Comparison of ENCODE assay signal across 8 cellular contexts in the genomic region with DNA sequence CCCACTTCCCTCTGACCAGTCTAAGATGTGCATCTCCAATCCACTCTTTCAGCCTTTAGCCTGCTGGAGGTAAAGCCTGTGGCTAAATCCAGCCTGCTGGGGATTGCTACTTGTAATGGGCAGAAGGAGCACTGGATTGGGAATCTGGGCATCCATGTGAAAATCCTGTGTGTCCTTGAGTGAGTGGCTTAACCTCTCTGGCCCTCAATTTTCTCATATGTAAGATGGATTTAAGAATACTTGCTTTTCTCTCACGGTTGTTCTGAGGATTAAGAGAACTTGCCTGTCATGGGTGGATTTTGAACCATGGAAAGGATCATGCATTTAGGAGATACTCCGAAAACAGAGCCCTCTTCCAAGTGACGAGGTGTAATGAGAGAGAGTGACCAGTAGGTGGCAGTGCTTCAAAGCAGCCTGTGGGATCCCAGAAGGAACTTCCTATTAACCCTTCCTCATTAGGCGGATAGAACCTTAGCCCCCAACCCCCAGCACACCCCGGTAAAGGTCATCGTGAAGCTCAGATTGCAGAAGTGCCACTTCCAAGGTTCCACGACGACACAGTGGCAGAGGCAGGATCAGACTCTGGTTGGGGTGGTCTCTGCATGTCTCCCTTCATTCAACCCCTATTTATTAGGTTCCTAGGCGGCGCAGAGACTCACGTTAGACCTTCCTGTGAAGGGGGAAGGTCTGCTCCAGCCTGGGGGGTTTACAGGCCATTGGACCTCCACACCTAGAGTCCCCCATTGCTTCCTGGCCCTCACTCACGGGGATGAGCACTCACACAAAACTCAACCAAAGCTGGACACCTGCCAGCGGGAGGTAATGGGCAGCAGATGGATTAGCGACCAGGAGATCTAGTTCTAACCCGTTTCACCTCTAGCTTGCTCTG.
DNase-seq lines count a peak whose midpoint lies in the region; ATAC-seq and TF ChIP-seq lines count a peak whose summit lies in the region.

No MANE protein-coding gene starts in this region.

- no peak overlapping the region for H3K27ac ChIP-seq in CD8-positive, alpha-beta T cell (ENCODE audit: low read depth, low read length)
- no peak overlapping the region for H3K27ac ChIP-seq in gastroesophageal sphincter
- H3K27ac ChIP-seq in aorta (ENCODE audit: low read depth in 1 of 2, low read length in 2 of 2), result peak overlapping the region in 1 of 2 donors; percentile 14

- POLR2A ChIA-PET in CD8-positive, alpha-beta T cell (lab: Charles Lee), result no interaction called here

- peak in 5 of 7 experiments; percentile 3 to 54 (median 14) for DNase-seq in CD8-positive, alpha-beta T cell
- DNase-seq in HCEC 1CT, result peak; percentile 54
- DNase-seq in NCI-H748 (lab: John Stamatoyannopoulos, UW; ENCODE audit: unreplicated experiment), result peak; percentile 42
- peak; percentile 39 to 50 for DNase-seq in activated T-cell treated with anti-CD3 and anti-CD28 coated beads, Interleukin-2, amount 50 U/mL, for 48 hours
- DNase-seq in osteocyte (ENCODE audit: extremely low spot score, unreplicated experiment), result peak; percentile 82
- DNase-seq in aorta, result peak in 1 of 2 donors; percentile 62

- TF ChIP-seq POLR2A in gastroesophageal sphincter (IDR thresholded peaks at IDR 0.05), result no peak

- no peaks in the 10 kb centered on the region for H3K9me3 Mint-ChIP-seq in CD8-positive, alpha-beta T cell
- no peaks in the 10 kb centered on the region for H3K9me3 Mint-ChIP-seq in osteocyte (ENCODE audit: unreplicated experiment)

- no peak overlapping the region for H3K4me3 Mint-ChIP-seq in CD8-positive, alpha-beta T cell
- H3K4me3 Mint-ChIP-seq in osteocyte (ENCODE audit: unreplicated experiment), result no peak overlapping the region

- intact Hi-C loops in CD8-positive, alpha-beta T cell (cut with DNase I, micrococcal nuclease), result loop anchor here in 1 of 2 experiments (1.0 kb wide), 1 partner anchor 69 kb away; a partner anchor contains a TSS
- intact Hi-C loops in aorta (cut with DNase I), result loop anchor here (1.0 to 5.0 kb wide), 4 partner anchors 68 to 227 kb away; no protein-coding TSS in a partner anchor

- no peak overlapping the region for H3K27ac Mint-ChIP-seq in CD8-positive, alpha-beta T cell
- no peak overlapping the region for H3K27ac Mint-ChIP-seq in osteocyte (ENCODE audit: unreplicated experiment)

- H3K9me3 ChIP-seq in CD8-positive, alpha-beta T cell (ENCODE audit: low read length), result no peaks in the 10 kb centered on the region
- H3K9me3 ChIP-seq in gastroesophageal sphincter, result no peaks in the 10 kb centered on the region
- no peaks in the 10 kb centered on the region for H3K9me3 ChIP-seq in aorta (ENCODE audit: control insufficient read depth, low read length)

- TF ChIP-seq EP300 in gastroesophageal sphincter (IDR thresholded peaks at IDR 0.05), result no peak

- H3K27me3 ChIP-seq in CD8-positive, alpha-beta T cell (ENCODE audit: insufficient read depth, low read length), result no peaks in the 10 kb centered on the region
- H3K27me3 ChIP-seq in gastroesophageal sphincter (no peaks in the 10 kb centered on the region), aorta (ENCODE audit: control insufficient read depth in 1 of 2, insufficient read depth in 2 of 2, low read length in 1 of 2) (no peaks in the 10 kb centered on the region)

- TF ChIP-seq CTCF in CD8-positive, alpha-beta T cell (IDR thresholded peaks at IDR 0.05), result peak; percentile 79
- TF ChIP-seq CTCF in gastroesophageal sphincter (IDR thresholded peaks at IDR 0.05), result peak; percentile 74 to 88 (median 82)
- peak; percentile 93 for TF ChIP-seq CTCF in osteocyte (IDR thresholded peaks at IDR 0.05)

- ATAC-seq in CD8-positive, alpha-beta T cell, result no peak
- ATAC-seq in gastroesophageal sphincter (peak; percentile 50), aorta (ENCODE audit: low FRiP score) (peak; percentile 89), GM21447 (IDR thresholded peaks at IDR 0.05; ENCODE audit: unreplicated experiment) (no peak)

- H3K4me1 Mint-ChIP-seq in CD8-positive, alpha-beta T cell (ENCODE audit: low read depth), result peaks cover 3% of the 10 kb centered on the region
- H3K4me1 Mint-ChIP-seq in osteocyte (ENCODE audit: unreplicated experiment), result peaks cover 13% of the 10 kb centered on the region

- no peaks in the 10 kb centered on the region for H3K36me3 ChIP-seq in CD8-positive, alpha-beta T cell (ENCODE audit: insufficient read depth, low read length)
- H3K36me3 ChIP-seq in gastroesophageal sphincter (no peaks in the 10 kb centered on the region), aorta (ENCODE audit: control insufficient read depth in 1 of 2, insufficient read depth in 2 of 2, low read length in 1 of 2) (no peaks in the 10 kb centered on the region)

- peaks cover 11% of the 10 kb centered on the region for H3K27me3 Mint-ChIP-seq in CD8-positive, alpha-beta T cell (ENCODE audit: low read depth)
- H3K27me3 Mint-ChIP-seq in osteocyte (ENCODE audit: unreplicated experiment), result peaks cover 26% of the 10 kb centered on the region

- H3K36me3 Mint-ChIP-seq in CD8-positive, alpha-beta T cell, result no peaks in the 10 kb centered on the region
- H3K36me3 Mint-ChIP-seq in osteocyte (ENCODE audit: unreplicated experiment), result no peaks in the 10 kb centered on the region

- CTCF ChIA-PET in CD8-positive, alpha-beta T cell (lab: Charles Lee), result interaction anchor here (0.5 to 2.5 kb wide), 12 partner anchors 8 to 784 kb away, joined by 3 to 10 read pairs (median 4); no protein-coding TSS in a partner anchor

- peaks cover 4% of the 10 kb centered on the region for H3K4me1 ChIP-seq in CD8-positive, alpha-beta T cell (ENCODE audit: insufficient read depth, low read length)
- H3K4me1 ChIP-seq in gastroesophageal sphincter (peaks cover 0 to 15% (median 0%) of the 10 kb centered on the region in 3 donors), aorta (ENCODE audit: control insufficient read depth in 1 of 2, insufficient read depth in 2 of 2, low read length in 2 of 2) (no peaks in the 10 kb centered on the region)

- no peak overlapping the region for H3K4me3 ChIP-seq in CD8-positive, alpha-beta T cell (ENCODE audit: low read depth, low read length)
- peak overlapping the region in 1 of 2 donors; percentile 26 for H3K4me3 ChIP-seq in gastroesophageal sphincter
- H3K4me3 ChIP-seq in aorta (ENCODE audit: low read length in 2 of 2), result no peak overlapping the region

- WGBS in gastroesophageal sphincter (ENCODE audit: low coverage in 1 of 2), 2 donors, result 0 to 16% methylated on average over 2 to 8 of the region's 15 CpGs
- 20 to 27% methylated on average over 15 of the region's 15 CpGs for WGBS in aorta, 2 donors

Comparison
In these comparisons a context has a peak if more than half of its experiments do, and no peak if none do; other contexts are left out.
1. ATAC-seq: peak in gastroesophageal sphincter (single experiment) and aorta (single experiment); none in CD8-positive, alpha-beta T cell (single experiment) and GM21447 (single experiment).
2. Peak in every context shown above with its lines, with median percentiles within 50 percentile points of each other: CTCF ChIP-seq.